In the genomic region with DNA sequence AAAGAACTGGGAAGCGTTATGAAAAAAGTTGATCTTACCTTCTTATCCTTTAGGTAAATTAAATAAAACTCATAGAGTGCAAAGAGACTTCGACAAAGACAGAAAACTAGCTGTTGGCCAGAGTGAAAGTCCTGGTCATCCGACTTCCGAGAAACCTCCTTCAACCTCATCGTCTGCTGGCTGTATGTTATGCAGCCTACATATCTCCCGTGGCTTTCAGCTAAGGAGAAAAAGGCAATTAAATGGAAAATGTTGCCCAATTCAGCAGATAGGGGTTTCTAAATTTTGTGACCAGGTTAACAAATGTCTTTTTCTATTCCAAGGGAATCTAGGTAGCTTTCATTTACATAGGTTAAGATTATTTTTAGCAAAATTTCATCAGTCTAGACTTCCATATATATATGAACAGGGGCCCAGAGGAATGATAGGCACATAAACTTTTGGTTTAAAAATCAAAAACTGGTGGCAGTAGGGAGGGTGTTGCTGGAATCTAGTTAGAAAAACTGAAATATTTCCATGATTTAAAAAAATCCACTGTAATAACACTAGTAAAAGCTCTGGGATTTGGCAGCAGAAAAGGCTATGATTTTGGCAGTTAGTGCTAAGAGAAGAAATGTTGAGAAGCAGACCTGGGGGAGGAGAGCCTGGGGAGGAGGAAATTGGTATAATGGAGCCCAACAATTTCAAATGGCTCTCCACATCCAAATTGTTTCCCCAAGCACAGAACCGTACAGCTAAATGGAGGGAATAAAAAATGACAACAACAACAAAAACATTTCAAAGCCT, we compare ENCODE assay signal across 1 cellular context.
TF ChIP-seq lines count a peak whose summit lies in the region.

No MANE protein-coding gene starts in this region.

TF ChIP-seq in endothelial cell of umbilical vein, 7 proteins besides CTCF, POLR2A, EP300 and RAD21:
- TF ChIP-seq FOS (IDR thresholded peaks at IDR 0.05; ENCODE audit: borderline replicate concordance, insufficient read depth, low read length), result no peak
- TF ChIP-seq MAX (IDR thresholded peaks at IDR 0.05; ENCODE audit: insufficient read depth, insufficient read length), result no peak
- no peak for TF ChIP-seq MYC (IDR thresholded peaks at IDR 0.05; ENCODE audit: low read depth, low read length)
- no peak for TF ChIP-seq JUN (IDR thresholded peaks at IDR 0.05; ENCODE audit: borderline replicate concordance, insufficient read depth, insufficient read length, low read depth)
- TF ChIP-seq GATA2 (IDR thresholded peaks at IDR 0.05; ENCODE audit: insufficient read depth, insufficient read length, low read depth, low read length), result no peak
- no peak for TF ChIP-seq EZH2 (IDR thresholded peaks at IDR 0.05; ENCODE audit: borderline replicate concordance, low read depth, low read length, severe bottlenecking)
- TF ChIP-seq POLR2AphosphoS5 (IDR thresholded peaks at IDR 0.05; ENCODE audit: insufficient read depth, low read depth, low read length), result no peak
